8 cellular contexts compared by ENCODE assay signal in the genomic region with DNA sequence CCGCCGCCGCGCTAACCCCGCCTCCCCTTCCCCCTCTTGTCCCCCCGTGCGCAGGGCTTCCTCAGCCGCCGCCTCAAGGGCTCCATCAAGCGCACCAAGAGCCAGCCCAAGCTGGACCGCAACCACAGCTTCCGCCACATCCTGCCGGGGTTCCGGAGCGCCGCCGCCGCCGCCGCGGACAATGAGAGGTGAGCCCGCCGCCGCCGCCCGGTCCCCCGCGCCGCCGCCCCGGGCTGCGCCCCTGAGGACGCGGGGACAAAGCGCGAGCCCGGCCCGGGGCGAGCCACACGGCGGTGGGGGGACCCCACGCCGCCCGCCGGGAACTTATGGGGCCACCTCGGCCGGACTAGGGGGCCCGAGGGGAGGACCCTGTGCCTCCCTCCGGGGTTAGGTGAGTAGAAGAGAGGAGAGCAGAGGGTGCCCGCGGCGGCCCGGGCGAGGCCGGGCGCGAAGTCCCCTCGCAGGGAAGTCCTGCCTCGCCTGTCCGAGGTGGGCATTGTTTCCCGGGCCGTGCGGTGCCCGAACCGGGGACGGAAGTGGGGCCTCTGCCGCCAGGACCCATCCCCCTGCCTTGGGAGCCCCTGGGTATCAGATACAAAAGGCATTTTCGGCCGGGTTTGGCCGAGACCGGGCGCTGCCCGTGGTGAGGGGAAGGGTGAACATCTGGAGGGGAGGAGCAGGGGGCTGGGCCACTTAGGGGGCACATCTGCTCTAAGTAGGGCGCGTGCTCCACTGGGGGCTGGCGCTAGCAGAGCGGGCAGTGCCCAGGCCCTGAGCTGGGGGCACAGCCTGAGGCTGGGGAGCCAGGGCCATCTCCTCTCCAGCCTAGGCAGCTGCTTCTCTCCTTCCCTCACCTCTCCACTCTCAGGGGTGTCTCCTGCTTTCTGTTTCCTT. TPM values are rescaled to one million over a fixed set of nuclear protein-coding genes. Genes with fewer than 3 reads are reported as not detected.
DNase-seq lines count a peak whose midpoint lies in the region; ATAC-seq and TF ChIP-seq lines count a peak whose summit lies in the region.

No MANE protein-coding gene starts in this region.

- no peak overlapping the region for H3K27ac Mint-ChIP-seq in CD4-positive, alpha-beta T cell
- no peak overlapping the region for H3K27ac Mint-ChIP-seq in activated CD8-positive, alpha-beta T cell treated with anti-CD3 and anti-CD28 coated beads, Interleukin-2, amount 10 ng/mL, durations not matched to agents 7 days and 5 days
- H3K27ac Mint-ChIP-seq in nephron = no peak overlapping the region

- in situ Hi-C loops in KBM-7 (cut with MboI; ENCODE audit: low pct_unique_long_range_greater_than_20kb, low sequenced_read_pairs) (no loop called here), transverse colon (cut with MboI; ENCODE audit: low pct_ligation_motif_present in 1 of 4, low pct_unique_long_range_greater_than_20kb in 1 of 4, low sequenced_read_pairs in 3 of 4) (loop anchor here in 1 of 4 donors (25.0 kb wide), 1 partner anchor 288 kb away; no protein-coding TSS in a partner anchor)

- POLR2A ChIA-PET in CD4-positive, alpha-beta T cell (lab: Charles Lee) = no interaction called here
- POLR2A ChIA-PET in activated CD8-positive, alpha-beta T cell treated with anti-CD3 and anti-CD28 coated beads, Interleukin-2, amount 10 ng/mL, durations not matched to agents 7 days and 5 days (lab: Charles Lee) = interaction anchor here (1.2 kb wide), 1 partner anchor 9 kb away, joined by 3 read pairs; no protein-coding TSS in a partner anchor

- H3K4me3 Mint-ChIP-seq in CD4-positive, alpha-beta T cell = no peak overlapping the region
- no peak overlapping the region for H3K4me3 Mint-ChIP-seq in activated CD8-positive, alpha-beta T cell treated with anti-CD3 and anti-CD28 coated beads, Interleukin-2, amount 10 ng/mL, durations not matched to agents 7 days and 5 days
- H3K4me3 Mint-ChIP-seq in nephron = peak overlapping the region; percentile 76 to 80 (median 78)

- H3K9me3 ChIP-seq in CD4-positive, alpha-beta T cell (ENCODE audit: control insufficient read depth, low read length) = no peaks in the 10 kb centered on the region
- no peaks in the 10 kb centered on the region for H3K9me3 ChIP-seq in transverse colon

- no peak for TF ChIP-seq CTCF in CD4-positive, alpha-beta T cell (IDR thresholded peaks at IDR 0.05)
- TF ChIP-seq CTCF in nephron (IDR thresholded peaks at IDR 0.05; ENCODE audit: unreplicated experiment in 3 of 3) = no peak
- no peak for TF ChIP-seq CTCF in transverse colon (IDR thresholded peaks at IDR 0.05)

- WGBS in transverse colon (ENCODE audit: low coverage in 1 of 2), 2 donors = 2 to 10% methylated on average over 9 to 19 of the region's 77 CpGs

- peak overlapping the region; percentile 21 to 56 (median 50) for H3K4me3 ChIP-seq in transverse colon

- H3K27me3 ChIP-seq in CD4-positive, alpha-beta T cell (ENCODE audit: control insufficient read depth, insufficient read depth, low read length) = peaks cover 43% of the 10 kb centered on the region
- H3K27me3 ChIP-seq in transverse colon = peaks cover 10% of the 10 kb centered on the region

- H3K27me3 Mint-ChIP-seq in CD4-positive, alpha-beta T cell = peaks cover 63% of the 10 kb centered on the region
- H3K27me3 Mint-ChIP-seq in activated CD8-positive, alpha-beta T cell treated with anti-CD3 and anti-CD28 coated beads, Interleukin-2, amount 10 ng/mL, durations not matched to agents 7 days and 5 days (ENCODE audit: low read depth) = peaks cover 56% of the 10 kb centered on the region
- no peaks in the 10 kb centered on the region for H3K27me3 Mint-ChIP-seq in nephron (ENCODE audit: low read depth)

- intact Hi-C loops in CD4-positive, alpha-beta T cell (cut with DNase I, micrococcal nuclease) = no loop called here
- intact Hi-C loops in transverse colon (cut with DNase I; ENCODE audit: low total_unique reads) = loop anchor here (5.0 kb wide), 1 partner anchor 42 kb away; no protein-coding TSS in a partner anchor

- no peaks in the 10 kb centered on the region for H3K36me3 Mint-ChIP-seq in CD4-positive, alpha-beta T cell (ENCODE audit: low read depth)
- no peaks in the 10 kb centered on the region for H3K36me3 Mint-ChIP-seq in activated CD8-positive, alpha-beta T cell treated with anti-CD3 and anti-CD28 coated beads, Interleukin-2, amount 10 ng/mL, durations not matched to agents 7 days and 5 days (ENCODE audit: low read depth)
- peaks cover 8% of the 10 kb centered on the region for H3K36me3 Mint-ChIP-seq in nephron (ENCODE audit: low read depth)

- TF ChIP-seq EP300 in transverse colon (IDR thresholded peaks at IDR 0.05; ENCODE audit: low read depth) = no peak

- H3K27ac ChIP-seq in CD4-positive, alpha-beta T cell (ENCODE audit: low read depth, low read length) = no peak overlapping the region
- peak overlapping the region; percentile 56 to 66 (median 59) for H3K27ac ChIP-seq in transverse colon

- peak; percentile 34 for ATAC-seq in CD4-positive, alpha-beta T cell (ENCODE audit: poor library complexity)
- peak; percentile 75 for ATAC-seq in activated CD8-positive, alpha-beta T cell treated with anti-CD3 and anti-CD28 coated beads, Interleukin-2, amount 10 ng/mL, durations not matched to agents 7 days and 5 days
- peak; percentile 1 for ATAC-seq in esophagus mucosa

- peak in 6 of 10 experiments; percentile 5 to 47 (median 19) for DNase-seq in CD4-positive, alpha-beta T cell
- DNase-seq in GM19240 (ENCODE audit: insufficient read length, low spot score) = peak; percentile 40
- DNase-seq in KBM-7 = peak; percentile 75
- DNase-seq in activated CD8-positive, alpha-beta T cell treated with anti-CD3 and anti-CD28 coated beads, Interleukin-2, amount 10 ng/mL, durations not matched to agents 7 days and 5 days = peak; percentile 83
- DNase-seq in transverse colon = peak; percentile 68
- no peak for DNase-seq in effector CD4-positive, alpha-beta T cell

- no peaks in the 10 kb centered on the region for H3K9me3 Mint-ChIP-seq in CD4-positive, alpha-beta T cell
- H3K9me3 Mint-ChIP-seq in activated CD8-positive, alpha-beta T cell treated with anti-CD3 and anti-CD28 coated beads, Interleukin-2, amount 10 ng/mL, durations not matched to agents 7 days and 5 days (ENCODE audit: insufficient read depth) = no peaks in the 10 kb centered on the region
- no peaks in the 10 kb centered on the region for H3K9me3 Mint-ChIP-seq in nephron

- H3K4me1 ChIP-seq in transverse colon = peaks cover 9 to 33% (median 20%) of the 10 kb centered on the region in 4 donors

- peaks cover 6% of the 10 kb centered on the region for H3K4me1 Mint-ChIP-seq in CD4-positive, alpha-beta T cell (ENCODE audit: low read depth)
- H3K4me1 Mint-ChIP-seq in activated CD8-positive, alpha-beta T cell treated with anti-CD3 and anti-CD28 coated beads, Interleukin-2, amount 10 ng/mL, durations not matched to agents 7 days and 5 days (ENCODE audit: low read depth) = peaks cover 14% of the 10 kb centered on the region
- no peaks in the 10 kb centered on the region for H3K4me1 Mint-ChIP-seq in nephron

- H3K36me3 ChIP-seq in transverse colon = no peaks in the 10 kb centered on the region

- CTCF ChIA-PET in CD4-positive, alpha-beta T cell (lab: Charles Lee) = no interaction called here
- CTCF ChIA-PET in activated CD8-positive, alpha-beta T cell treated with anti-CD3 and anti-CD28 coated beads, Interleukin-2, amount 10 ng/mL, durations not matched to agents 7 days and 5 days (lab: Charles Lee) = interaction anchor here (0.8 to 4.2 kb wide), 3 partner anchors 16 to 154 kb away, joined by 3 to 16 read pairs (median 3); no protein-coding TSS in a partner anchor

- no peak for TF ChIP-seq POLR2A in transverse colon (IDR thresholded peaks at IDR 0.05)

RNA-seq across cellular contexts. Expression of a gene that starts 48.1 kb away (rescaled TPM):
- under 1 TPM in 1 of 2 experiments, not detected in 1; 0.06 TPM for total RNA-seq in CD4-positive, alpha-beta T cell
- total RNA-seq in activated CD8-positive, alpha-beta T cell treated with anti-CD3 and anti-CD28 coated beads, Interleukin-2, amount 10 ng/mL, durations not matched to agents 7 days and 5 days = under 1 TPM; 0.08 to 0.13 TPM
- total RNA-seq in esophagus mucosa (46.0 TPM), transverse colon (100 to 1,000 TPM in 1 of 4 donors, 10 to 100 TPM in 3; 84.2 to 159 (median 90.7) TPM)

Comparison
In these comparisons a context has a peak if more than half of its experiments do, and no peak if none do; other contexts are left out.
1. ATAC-seq: peak in every context shown above with its lines; median percentile 75 in activated CD8-positive, alpha-beta T cell treated with anti-CD3 and anti-CD28 coated beads, Interleukin-2, amount 10 ng/mL, durations not matched to agents 7 days and 5 days; 34 in CD4-positive, alpha-beta T cell; 1 in esophagus mucosa.
2. H3K4me3 Mint-ChIP-seq: peak in nephron (3 of 3); none in CD4-positive, alpha-beta T cell (single experiment) and activated CD8-positive, alpha-beta T cell treated with anti-CD3 and anti-CD28 coated beads, Interleukin-2, amount 10 ng/mL, durations not matched to agents 7 days and 5 days (single experiment).
3. RNA of a gene that starts 48.1 kb away (total RNA-seq): 84.2 to 159 TPM in transverse colon and 46.0 TPM in esophagus mucosa (single experiment); 0.08 to 0.13 TPM in activated CD8-positive, alpha-beta T cell treated with anti-CD3 and anti-CD28 coated beads, Interleukin-2, amount 10 ng/mL, durations not matched to agents 7 days and 5 days and 0.06 TPM in CD4-positive, alpha-beta T cell; every median in the first group is over 10 times any median in the second.